ENCODE assay signal across 8 cellular contexts in the genomic region with DNA sequence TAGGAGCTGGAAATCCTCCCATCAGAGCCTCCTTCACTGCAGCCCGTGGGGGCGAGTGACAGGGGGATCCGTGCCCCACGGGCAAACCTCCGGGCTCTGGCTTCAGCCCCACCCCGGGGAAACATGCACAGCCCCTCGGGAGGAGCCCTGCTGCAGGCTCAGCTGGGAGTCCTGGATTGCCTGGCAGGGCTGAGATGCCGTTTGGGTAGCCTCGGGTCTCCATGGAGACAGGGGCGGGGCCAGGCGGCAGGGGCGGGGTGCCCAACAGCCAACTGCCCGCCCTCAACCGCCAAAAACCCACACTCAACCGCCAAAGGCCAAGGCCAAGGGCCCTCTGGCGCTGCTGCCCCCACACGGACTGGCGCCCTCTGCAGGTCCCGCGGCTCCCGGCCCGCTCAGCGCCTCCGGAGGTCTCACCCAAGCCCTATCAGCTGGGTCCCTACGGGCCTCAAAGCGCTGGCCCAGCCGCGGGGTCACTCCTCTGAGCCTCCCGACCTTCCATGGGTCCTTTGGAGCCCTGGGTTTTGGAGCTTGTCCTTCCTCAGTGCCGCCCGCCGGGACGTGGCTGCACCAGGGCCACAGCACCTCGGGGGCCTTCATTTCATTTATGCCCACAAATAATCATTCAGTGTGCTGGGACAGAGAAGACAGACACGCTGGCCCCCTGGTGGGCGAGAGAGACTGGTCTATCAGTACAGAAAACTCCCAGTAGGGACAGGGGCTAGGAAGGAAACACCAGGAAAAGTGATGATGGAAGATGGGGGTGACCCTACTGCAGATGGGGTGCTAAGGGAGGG. TPM values are rescaled to one million over a fixed set of nuclear protein-coding genes. Genes with fewer than 3 reads are reported as not detected.
DNase-seq lines count a peak whose midpoint lies in the region; ATAC-seq and TF ChIP-seq lines count a peak whose summit lies in the region.

No MANE protein-coding gene starts in this region.

- H3K9ac ChIP-seq in mammary epithelial cell (ENCODE audit: insufficient read depth, low read length): no peak overlapping the region

- H3K9me3 ChIP-seq in WERI-Rb-1 (ENCODE audit: severe bottlenecking): no peaks in the 10 kb centered on the region
- H3K9me3 ChIP-seq in mammary epithelial cell (replicated peaks; ENCODE audit: insufficient read depth, low read length): no peaks in the 10 kb centered on the region

- H3K27me3 ChIP-seq in WERI-Rb-1 (ENCODE audit: insufficient read depth, low read depth, severe bottlenecking): no peaks in the 10 kb centered on the region
- no peaks in the 10 kb centered on the region for H3K27me3 ChIP-seq in mammary epithelial cell (ENCODE audit: insufficient read depth, low read length)

- no peaks in the 10 kb centered on the region for H3K79me2 ChIP-seq in mammary epithelial cell (ENCODE audit: insufficient read depth, low read length)

- H3K36me3 ChIP-seq in WERI-Rb-1 (no peaks in the 10 kb centered on the region), mammary epithelial cell (ENCODE audit: insufficient read depth, low read length) (no peaks in the 10 kb centered on the region)

- ATAC-seq in HG02588 (IDR thresholded peaks at IDR 0.05; ENCODE audit: unreplicated experiment) (peak; percentile 78), GM18873 (IDR thresholded peaks at IDR 0.05; ENCODE audit: low FRiP score, unreplicated experiment) (no peak)

- DNase-seq in GM04503 (ENCODE audit: low read depth) (peak; percentile 23), NCI-H1694 treated with DMSO at 0.1 percent for 48 hours (lab: John Stamatoyannopoulos, UW) (peak; percentile 30), WERI-Rb-1 (peak; percentile 86), mammary epithelial cell (peak; percentile 59), iPS-NIHi11 (ENCODE audit: low spot score) (peak; percentile 98)

- H3K4me3 ChIP-seq in WERI-Rb-1 (ENCODE audit: low read depth, low read length): peak overlapping the region; percentile 49
- H3K4me3 ChIP-seq in mammary epithelial cell (replicated peaks in 1 of 3; ENCODE audit: insufficient read depth in 1 of 3, low read depth in 2 of 3, low read length in 3 of 3): peak overlapping the region in 2 of 3 experiments; percentile 24 to 28
- H3K4me3 ChIP-seq in skin epidermis: peak overlapping the region; percentile 11 to 46 (median 33)

- BruUV-seq in mammary epithelial cell (replicated peaks; lab: Mats Ljungman, UMichigan): no TSS peak

- H3K4me1 ChIP-seq in mammary epithelial cell (ENCODE audit: insufficient read depth, low read length): peaks cover 7% of the 10 kb centered on the region

- intact Hi-C loops in mammary epithelial cell (cut with micrococcal nuclease): loop anchor here (1.0 kb wide), 3 partner anchors 166 to 229 kb away; no protein-coding TSS in a partner anchor

- dilution Hi-C loops in mammary epithelial cell (cut with HindIII; ENCODE audit: low sequenced_read_pairs): no loop called here

- H3K4me2 ChIP-seq in mammary epithelial cell (ENCODE audit: insufficient read depth, low read depth, low read length): peak overlapping the region; percentile 73

- H4K20me1 ChIP-seq in mammary epithelial cell (ENCODE audit: insufficient read depth, low read length): no peaks in the 10 kb centered on the region

- in situ Hi-C loops in mammary epithelial cell (cut with MboI; ENCODE audit: low sequenced_read_pairs in 2 of 2): no loop called here

- TF ChIP-seq CTCF in WERI-Rb-1 (IDR thresholded peaks at IDR 0.05; ENCODE audit: low read depth, low read length) (peak; percentile 75), mammary epithelial cell (conservative IDR thresholded peaks at IDR 0.05 in 1 of 2, IDR thresholded peaks at IDR 0.05 in 1 of 2; ENCODE audit: extremely low read depth in 1 of 2, insufficient read depth in 1 of 2, low read depth in 1 of 2, low read length in 2 of 2) (peak; percentile 26 to 52)

- H3K27ac ChIP-seq in WERI-Rb-1 (peak overlapping the region; percentile 26; the same call in 1 of the 2 replicates), mammary epithelial cell (ENCODE audit: insufficient read depth, low read depth, low read length) (no peak overlapping the region), skin epidermis (peak overlapping the region in 15 of 21 experiments; percentile 19 to 76 (median 43))

- WGBS in mammary epithelial cell (ENCODE audit: low coverage, missing lambda C conversion rate): 13% methylated on average over 12 of the region's 36 CpGs

- peak overlapping the region; percentile 87 for H2AFZ ChIP-seq in mammary epithelial cell (ENCODE audit: low read depth, low read length)

- CTCF ChIA-PET in mammary epithelial cell (lab: Charles Lee; ENCODE audit: low non-redundant PET): interaction anchor here (0.5 kb wide), 1 partner anchor 267 kb away, joined by 5 read pairs; no protein-coding TSS in a partner anchor

RNA-seq across cellular contexts. Expression of gene ACAD9, which starts 33.5 kb away (rescaled TPM):
- total RNA-seq in mammary epithelial cell: 10 to 100 TPM; 35.2 to 48.7 TPM
- 45.4 TPM for polyA plus RNA-seq in mammary epithelial cell
- polyA minus RNA-seq in mammary epithelial cell: 55.6 TPM

Comparison
In these comparisons a context has a peak if more than half of its experiments do, and no peak if none do; other contexts are left out.
1. DNase-seq: peak in every context shown above with its lines; median percentile 98 in iPS-NIHi11; 86 in WERI-Rb-1; 59 in mammary epithelial cell; 30 in NCI-H1694 treated with DMSO at 0.1 percent for 48 hours; 23 in GM04503.